ENCODE assay signal across 8 cellular contexts in the genomic region with DNA sequence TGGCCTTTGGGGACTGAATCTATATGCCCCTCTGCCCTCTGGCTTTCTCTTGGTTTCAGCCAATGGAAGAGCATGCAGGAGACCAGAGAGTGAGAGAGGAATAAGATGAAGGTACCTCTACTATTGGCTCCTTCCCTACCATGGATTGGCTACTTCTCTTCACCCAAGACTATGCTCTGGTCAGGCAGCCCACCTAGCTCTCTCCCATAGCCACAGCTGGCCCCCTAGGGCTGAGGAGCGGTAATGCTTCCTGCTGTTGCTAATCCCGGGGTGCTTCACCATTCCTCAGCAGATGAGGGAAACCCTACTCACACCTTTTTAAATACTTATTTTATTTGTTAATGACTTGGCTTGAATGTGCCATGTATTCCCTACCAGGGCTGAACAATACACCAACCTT.
DNase-seq lines count a peak whose midpoint lies in the region; ATAC-seq and TF ChIP-seq lines count a peak whose summit lies in the region.

No MANE protein-coding gene starts in this region.

- H3K36me3 Mint-ChIP-seq in Calu3 (ENCODE audit: insufficient read depth, unreplicated experiment) = peaks cover 4% of the 10 kb centered on the region

- H3K27me3 Mint-ChIP-seq in Calu3 (ENCODE audit: unreplicated experiment) = no peaks in the 10 kb centered on the region

- H3K27ac Mint-ChIP-seq in Calu3 (ENCODE audit: unreplicated experiment) = peak overlapping the region; percentile 89

- H3K4me3 ChIP-seq in foreskin fibroblast (ENCODE audit: low read depth in 1 of 2, low read length in 2 of 2) = no peak overlapping the region

- ATAC-seq in GM21786 (IDR thresholded peaks at IDR 0.05; ENCODE audit: unreplicated experiment) = peak; percentile 74

- no peaks in the 10 kb centered on the region for H3K9me3 Mint-ChIP-seq in Calu3 (ENCODE audit: low read depth, unreplicated experiment)

- H3K4me3 Mint-ChIP-seq in Calu3 (ENCODE audit: low read depth, unreplicated experiment) = no peak overlapping the region

- peaks cover 22% of the 10 kb centered on the region for H3K4me1 Mint-ChIP-seq in Calu3 (ENCODE audit: low read depth, unreplicated experiment)

- TF ChIP-seq CTCF in Calu3 (IDR thresholded peaks at IDR 0.05; ENCODE audit: unreplicated experiment) (no peak), foreskin fibroblast (IDR thresholded peaks at IDR 0.05; ENCODE audit: low read depth, low read length) (peak; percentile 14)

- DNase-seq in Calu3 (peak; percentile 43), OCI-M1 (lab: John Stamatoyannopoulos, UW) (peak; percentile 76), foreskin fibroblast (peak in 1 of 2 donors; percentile 41), HPDE6-E6E7 (ENCODE audit: extremely low spot score) (no peak), RPMI8226 (no peak), NCI-H510A (lab: John Stamatoyannopoulos, UW) (no peak), GM19238 (ENCODE audit: insufficient read length, low spot score) (no peak)

- BruUV-seq in Calu3 (replicated peaks; lab: Mats Ljungman, UMichigan) = no TSS peak

- intact Hi-C loops in Calu3 (cut with micrococcal nuclease; ENCODE audit: unreplicated experiment) = no loop called here

- CTCF ChIA-PET in Calu3 (lab: Charles Lee) = no interaction called here

Comparison
In these comparisons a context has a peak if more than half of its experiments do, and no peak if none do; other contexts are left out.
1. DNase-seq: peak in Calu3 (single experiment) and OCI-M1 (single experiment); none in HPDE6-E6E7 (single experiment), RPMI8226 (single experiment), NCI-H510A (single experiment) and GM19238 (single experiment).